12 cellular contexts compared by ENCODE assay signal in genomic region chr7:102466097-102466496, GRCh38. TPM values are rescaled to one million over a fixed set of nuclear protein-coding genes. Genes with fewer than 3 reads are reported as not detected.
DNase-seq lines count a peak whose midpoint lies in the region; ATAC-seq, FAIRE-seq and TF ChIP-seq lines count a peak whose summit lies in the region.
"Had no signal": no experiment of that assay in that cellular context is flagged by ENCODE, and none has a peak within 500 bp of the region (broad histone marks: within the 10 kb centered on the region; RNA-seq: fewer than 3 reads in every experiment).

No MANE protein-coding gene starts in this region.

- H2BK12ac ChIP-seq in mesenchymal stem cell (ENCODE audit: low read length in 2 of 2) = no peak overlapping the region

- H3K4me1 Mint-ChIP-seq in stimulated activated naive CD8-positive, alpha-beta T cell treated with anti-CD3 and anti-CD28 coated beads, Interleukin-15, Interleukin-2, amounts not matched to agents 100 ng/mL and 50 ng/mL, for 24 hours (ENCODE audit: low read depth) = peaks cover 29% of the 10 kb centered on the region
- peaks cover 20% of the 10 kb centered on the region for H3K4me1 Mint-ChIP-seq in activated naive CD8-positive, alpha-beta T cell treated with anti-CD3 and anti-CD28 coated beads for 36 hours

- H3K4me2 ChIP-seq in mesenchymal stem cell (ENCODE audit: low read length, poor library complexity, severe bottlenecking) = no peak overlapping the region

- DNase-seq in stimulated activated naive CD8-positive, alpha-beta T cell treated with anti-CD3 and anti-CD28 coated beads, Interleukin-15, Interleukin-2, amounts not matched to agents 100 U/mL and 50 U/mL, for 24 hours = no peak
- DNase-seq in activated naive CD8-positive, alpha-beta T cell treated with anti-CD3 and anti-CD28 coated beads for 36 hours = no peak
- DNase-seq in mesenchymal stem cell (no peak), HuH-7 (ENCODE audit: low spot score) (no peak), GM12892 (ENCODE audit: insufficient read length) (no peak), tibial nerve (ENCODE audit: low spot score in 2 of 2) (no peak)
- DNase-seq: activated CD4-positive, alpha-beta T cell treated with anti-CD3 and anti-CD28 coated beads for 1 hour; effector CD4-positive, alpha-beta T cell; stimulated activated CD4-positive, alpha-beta T cell treated with anti-CD3 and anti-CD28 coated beads, Interleukin-4, amount 100 ng/mL, for 4 hours had no signal

- H3K4me3 Mint-ChIP-seq in stimulated activated naive CD8-positive, alpha-beta T cell treated with anti-CD3 and anti-CD28 coated beads, Interleukin-15, Interleukin-2, amounts not matched to agents 100 ng/mL and 50 ng/mL, for 24 hours = peak overlapping the region; percentile 93
- H3K4me3 Mint-ChIP-seq in activated naive CD8-positive, alpha-beta T cell treated with anti-CD3 and anti-CD28 coated beads for 36 hours = peak overlapping the region; percentile 93

- 94% methylated on average over 7 of the region's 7 CpGs for WGBS in mesenchymal stem cell
- WGBS in tibial nerve, 2 donors = 93 to 97% methylated on average over 7 of the region's 7 CpGs

- H3K9ac ChIP-seq in mesenchymal stem cell (ENCODE audit: low read length) = peak overlapping the region; percentile 99

- H2BK120ac ChIP-seq in mesenchymal stem cell (ENCODE audit: low read depth, low read length) = no peak overlapping the region

- peak overlapping the region; percentile 26 for H3K27ac Mint-ChIP-seq in stimulated activated naive CD8-positive, alpha-beta T cell treated with anti-CD3 and anti-CD28 coated beads, Interleukin-15, Interleukin-2, amounts not matched to agents 100 ng/mL and 50 ng/mL, for 24 hours
- H3K27ac Mint-ChIP-seq in activated naive CD8-positive, alpha-beta T cell treated with anti-CD3 and anti-CD28 coated beads for 36 hours = no peak overlapping the region

- H3K36me3 ChIP-seq in mesenchymal stem cell (ENCODE audit: control insufficient read depth in 1 of 2, insufficient read depth in 2 of 2, low read depth in 1 of 2, low read length in 2 of 2) (peaks cover 16 to 47% of the 10 kb centered on the region in 2 experiments), tibial nerve (peaks cover 0 to 37% (median 0%) of the 10 kb centered on the region in 3 donors)

- no peak overlapping the region for H2AFZ ChIP-seq in mesenchymal stem cell (ENCODE audit: low read depth, low read length)

- TF ChIP-seq POLR2A in GM12892 (IDR thresholded peaks at IDR 0.05; ENCODE audit: low read depth, low read length) = no peak
- TF ChIP-seq POLR2A in tibial nerve (IDR thresholded peaks at IDR 0.05) = no peak

- no peak overlapping the region for H2BK15ac ChIP-seq in mesenchymal stem cell (ENCODE audit: low read depth, poor library complexity, severe bottlenecking)

- peaks cover 8% of the 10 kb centered on the region for H3K36me3 Mint-ChIP-seq in stimulated activated naive CD8-positive, alpha-beta T cell treated with anti-CD3 and anti-CD28 coated beads, Interleukin-15, Interleukin-2, amounts not matched to agents 100 ng/mL and 50 ng/mL, for 24 hours (ENCODE audit: low read depth)
- no peaks in the 10 kb centered on the region for H3K36me3 Mint-ChIP-seq in activated naive CD8-positive, alpha-beta T cell treated with anti-CD3 and anti-CD28 coated beads for 36 hours

- H3K27ac ChIP-seq in mesenchymal stem cell (ENCODE audit: low read length, poor library complexity, severe bottlenecking) = no peak overlapping the region
- H3K27ac ChIP-seq in tibial nerve = no peak overlapping the region

- no peak overlapping the region for H3K18ac ChIP-seq in mesenchymal stem cell (ENCODE audit: low read depth in 1 of 2, low read length in 2 of 2)

- H4K91ac ChIP-seq in mesenchymal stem cell (ENCODE audit: low read length) = no peak overlapping the region

- no peak overlapping the region for H3K14ac ChIP-seq in mesenchymal stem cell (ENCODE audit: low read length in 2 of 2)

- H3K4me1 ChIP-seq in mesenchymal stem cell (ENCODE audit: control insufficient read depth, insufficient read depth, low read depth, low read length) (peaks cover 25% of the 10 kb centered on the region), tibial nerve (peaks cover 0 to 41% (median 17%) of the 10 kb centered on the region in 4 donors)

- no peak for FAIRE-seq in GM12892 (lab: Jason Lieb, UNC)

- no peak overlapping the region for H2AK5ac ChIP-seq in mesenchymal stem cell (ENCODE audit: low read length, severe bottlenecking)

- H3K27me3 Mint-ChIP-seq in stimulated activated naive CD8-positive, alpha-beta T cell treated with anti-CD3 and anti-CD28 coated beads, Interleukin-15, Interleukin-2, amounts not matched to agents 100 ng/mL and 50 ng/mL, for 24 hours = no peaks in the 10 kb centered on the region
- H3K27me3 Mint-ChIP-seq in activated naive CD8-positive, alpha-beta T cell treated with anti-CD3 and anti-CD28 coated beads for 36 hours = no peaks in the 10 kb centered on the region

- no peak for TF ChIP-seq CTCF in tibial nerve (IDR thresholded peaks at IDR 0.05)

- no peak overlapping the region for H4K8ac ChIP-seq in mesenchymal stem cell (ENCODE audit: low read length)

- no peak for TF ChIP-seq EP300 in tibial nerve (IDR thresholded peaks at IDR 0.05)

- H3K9me3 ChIP-seq in mesenchymal stem cell (ENCODE audit: control insufficient read depth, low read length) (no peaks in the 10 kb centered on the region), tibial nerve (no peaks in the 10 kb centered on the region)

- H2BK5ac ChIP-seq in mesenchymal stem cell (ENCODE audit: low read depth, low read length, poor library complexity, severe bottlenecking) = no peak overlapping the region

- H3K27me3 ChIP-seq in mesenchymal stem cell (ENCODE audit: control insufficient read depth in 1 of 2, insufficient read depth in 1 of 2, low read length in 2 of 2) (no peaks in the 10 kb centered on the region), tibial nerve (no peaks in the 10 kb centered on the region)

- no peak overlapping the region for H3K23ac ChIP-seq in mesenchymal stem cell (ENCODE audit: low read length in 2 of 2)

- peaks cover 44% of the 10 kb centered on the region for H3K79me1 ChIP-seq in mesenchymal stem cell (replicated peaks; ENCODE audit: low read length, poor library complexity, severe bottlenecking)

- H3K4ac ChIP-seq in mesenchymal stem cell (ENCODE audit: low read depth in 1 of 2, low read length in 2 of 2) = no peak overlapping the region

- H3K9me3 Mint-ChIP-seq in stimulated activated naive CD8-positive, alpha-beta T cell treated with anti-CD3 and anti-CD28 coated beads, Interleukin-15, Interleukin-2, amounts not matched to agents 100 ng/mL and 50 ng/mL, for 24 hours = no peaks in the 10 kb centered on the region
- no peaks in the 10 kb centered on the region for H3K9me3 Mint-ChIP-seq in activated naive CD8-positive, alpha-beta T cell treated with anti-CD3 and anti-CD28 coated beads for 36 hours

- peak overlapping the region in 1 of 2 experiments; percentile 100 for H3K4me3 ChIP-seq in mesenchymal stem cell (ENCODE audit: insufficient read depth in 1 of 2, low read depth in 1 of 2, low read length in 2 of 2)
- H3K4me3 ChIP-seq in tibial nerve = peak overlapping the region in 1 of 4 donors; percentile 65

- ATAC-seq in stimulated activated naive CD8-positive, alpha-beta T cell treated with anti-CD3 and anti-CD28 coated beads, Interleukin-15, Interleukin-2, amounts not matched to agents 100 U/mL and 50 U/mL, for 24 hours = no peak
- no peak for ATAC-seq in GM18873 (IDR thresholded peaks at IDR 0.05; ENCODE audit: low FRiP score, unreplicated experiment)
- ATAC-seq: left lobe of liver had no signal

RNA-seq across cellular contexts. Expression of gene LRWD1, which starts 1.3 kb away (rescaled TPM):
- 10 to 100 TPM; 20.1 to 20.7 TPM for total RNA-seq in activated naive CD8-positive, alpha-beta T cell treated with anti-CD3 and anti-CD28 coated beads for 36 hours
- polyA plus RNA-seq in mesenchymal stem cell (2013, experiment 1 of 2) = 6.8 TPM
- 7.0 TPM for polyA plus RNA-seq in mesenchymal stem cell (2013, experiment 2 of 2)
- polyA plus RNA-seq in GM12892 (2012; ENCODE audit: missing spikeins) = 7.2 TPM
- 10 to 100 TPM; 14.6 to 41.4 (median 28.2) TPM for total RNA-seq in tibial nerve

RNA-seq across cellular contexts. Expression of gene ALKBH4, which starts 1.4 kb away (rescaled TPM):
- total RNA-seq in activated naive CD8-positive, alpha-beta T cell treated with anti-CD3 and anti-CD28 coated beads for 36 hours = 10 to 100 TPM in 1 of 2 experiments, 1 to 10 TPM in 1; 8.8 to 10.1 TPM
- polyA plus RNA-seq in mesenchymal stem cell (2013, experiment 1 of 2) = 9.1 TPM
- polyA plus RNA-seq in mesenchymal stem cell (2013, experiment 2 of 2) = 8.9 TPM
- polyA plus RNA-seq in GM12892 (2012; ENCODE audit: missing spikeins) = 3.7 TPM
- total RNA-seq in tibial nerve = 10 to 100 TPM; 17.4 to 21.0 (median 19.1) TPM

RNA-seq across cellular contexts. Expression of gene POLR2J, which starts 12.6 kb away (rescaled TPM):
- total RNA-seq in activated naive CD8-positive, alpha-beta T cell treated with anti-CD3 and anti-CD28 coated beads for 36 hours = 10 to 100 TPM; 63.5 to 67.1 TPM
- 127 TPM for polyA plus RNA-seq in mesenchymal stem cell (2013, experiment 1 of 2)
- 125 TPM for polyA plus RNA-seq in mesenchymal stem cell (2013, experiment 2 of 2)
- 60.1 TPM for polyA plus RNA-seq in GM12892 (2012; ENCODE audit: missing spikeins)
- total RNA-seq in tibial nerve = 10 to 100 TPM in 3 of 4 donors, 1 to 10 TPM in 1; 9.6 to 24.0 (median 18.9) TPM

RNA-seq across cellular contexts. Expression of gene ORAI2, which starts 32.7 kb away (rescaled TPM):
- 10 to 100 TPM; 41.4 to 46.2 TPM for total RNA-seq in activated naive CD8-positive, alpha-beta T cell treated with anti-CD3 and anti-CD28 coated beads for 36 hours
- polyA plus RNA-seq in mesenchymal stem cell (2013, experiment 1 of 2) = 65.2 TPM
- 65.3 TPM for polyA plus RNA-seq in mesenchymal stem cell (2013, experiment 2 of 2)
- polyA plus RNA-seq in GM12892 (2012; ENCODE audit: missing spikeins) = 11.9 TPM
- 10 to 100 TPM in 1 of 4 donors, 1 to 10 TPM in 3; 4.4 to 18.6 (median 7.7) TPM for total RNA-seq in tibial nerve

RNA-seq across cellular contexts. Expression of gene RASA4B, which starts 51.5 kb away (rescaled TPM):
- total RNA-seq in activated naive CD8-positive, alpha-beta T cell treated with anti-CD3 and anti-CD28 coated beads for 36 hours = 10 to 100 TPM; 23.6 to 25.2 TPM
- 2.1 TPM for polyA plus RNA-seq in mesenchymal stem cell (2013, experiment 1 of 2)
- polyA plus RNA-seq in mesenchymal stem cell (2013, experiment 2 of 2) = 2.2 TPM
- 12.0 TPM for polyA plus RNA-seq in GM12892 (2012; ENCODE audit: missing spikeins)
- 10 to 100 TPM; 10.5 to 56.1 (median 32.3) TPM for total RNA-seq in tibial nerve
